ENCODE assay signal across 16 cellular contexts in the genomic region with DNA sequence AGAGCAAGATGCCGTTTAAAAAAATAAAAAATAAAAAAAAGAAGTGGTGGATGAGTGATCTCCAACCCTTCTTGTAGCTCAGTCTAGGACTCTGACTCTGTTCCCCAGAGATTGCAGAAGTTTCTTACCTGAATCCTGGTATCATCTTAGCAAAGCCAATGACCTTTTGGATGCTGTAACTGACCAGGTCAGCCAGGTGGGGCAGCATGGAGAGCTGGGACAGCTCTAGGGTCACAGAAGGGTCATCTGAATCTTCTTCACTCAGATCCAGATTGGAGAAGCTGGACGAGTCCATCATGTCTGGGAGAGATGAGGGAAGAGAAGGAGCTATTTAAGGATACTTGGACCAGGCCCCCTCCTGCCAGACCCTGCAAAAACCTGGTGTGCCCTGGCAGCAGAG. TPM values are rescaled to one million over a fixed set of nuclear protein-coding genes. Genes with fewer than 3 reads are reported as not detected.
"Had no signal": no experiment of that assay in that cellular context is flagged by ENCODE, and none has a peak within 500 bp of the region (broad histone marks: within the 10 kb centered on the region; RNA-seq: fewer than 3 reads in every experiment).

No MANE protein-coding gene starts in this region.

- H3K27ac ChIP-seq: breast epithelium, psoas muscle had no signal

- H3K36me3 ChIP-seq: breast epithelium had no signal

- ATAC-seq: esophagus mucosa; left colon; natural killer cell treated with Interleukin-12 subunit alpha and Interleukin-12 subunit beta and Interleukin-15 and Interleukin-18, amount 100 ng/mL, for 72 hours; sciatic nerve; WTC11 had no signal

- H3K9me3 Mint-ChIP-seq: activated CD4-positive, alpha-beta T cell treated with anti-CD3 and anti-CD28 coated beads, Interleukin-2, amount 10 ng/mL, durations not matched to agents 7 days and 5 days; natural killer cell treated with Interleukin-12 subunit alpha and Interleukin-12 subunit beta and Interleukin-15 and Interleukin-18, amount 100 ng/mL, for 72 hours; WTC11 had no signal

- H3K4me3 Mint-ChIP-seq: activated CD4-positive, alpha-beta T cell treated with anti-CD3 and anti-CD28 coated beads, Interleukin-2, amount 10 ng/mL, durations not matched to agents 7 days and 5 days; natural killer cell treated with Interleukin-12 subunit alpha and Interleukin-12 subunit beta and Interleukin-15 and Interleukin-18, amount 100 ng/mL, for 72 hours; WTC11 had no signal

- H3K27me3 ChIP-seq: breast epithelium had no signal

- H3K27me3 Mint-ChIP-seq: activated CD4-positive, alpha-beta T cell treated with anti-CD3 and anti-CD28 coated beads, Interleukin-2, amount 10 ng/mL, durations not matched to agents 7 days and 5 days had no signal

- H3K9me3 ChIP-seq: breast epithelium, psoas muscle had no signal

- H3K4me1 ChIP-seq: breast epithelium, psoas muscle had no signal

- H3K27ac Mint-ChIP-seq: activated CD4-positive, alpha-beta T cell treated with anti-CD3 and anti-CD28 coated beads, Interleukin-2, amount 10 ng/mL, durations not matched to agents 7 days and 5 days; natural killer cell treated with Interleukin-12 subunit alpha and Interleukin-12 subunit beta and Interleukin-15 and Interleukin-18, amount 100 ng/mL, for 72 hours; WTC11 had no signal

- DNase-seq: activated CD4-positive, alpha-beta T cell treated with anti-CD3 and anti-CD28 coated beads, Interleukin-2, amount 10 ng/mL, durations not matched to agents 7 days and 5 days; activated naive CD4-positive, alpha-beta T cell; aorta; glutamatergic neuron; left colon; mammary epithelial cell; occipital lobe; psoas muscle; stimulated activated CD4-positive, alpha-beta T cell treated with anti-CD3 and anti-CD28 coated beads, Interleukin-2, amount 100 ng/mL, for 24 hours; stimulated activated naive CD4-positive, alpha-beta T cell treated with Interleukin-2 at 50 U/mL for 16 hours; trophoblast cell had no signal

- H3K4me3 ChIP-seq: breast epithelium, psoas muscle had no signal

- H3K36me3 Mint-ChIP-seq: natural killer cell treated with Interleukin-12 subunit alpha and Interleukin-12 subunit beta and Interleukin-15 and Interleukin-18, amount 100 ng/mL, for 72 hours; WTC11 had no signal

RNA-seq across cellular contexts. Expression of gene VDR, which starts 49.3 kb away (rescaled TPM):
- total RNA-seq: occipital lobe had no signal
